Comparison of ENCODE assay signal across 14 cellular contexts in genomic region chr12:12926571-12927071, GRCh38. TPM values are rescaled to one million over a fixed set of nuclear protein-coding genes. Genes with fewer than 3 reads are reported as not detected.
DNase-seq lines count a peak whose midpoint lies in the region; ATAC-seq and TF ChIP-seq lines count a peak whose summit lies in the region.
"Had no signal": no experiment of that assay in that cellular context is flagged by ENCODE, and none has a peak within 500 bp of the region (broad histone marks: within the 10 kb centered on the region; RNA-seq: fewer than 3 reads in every experiment).

No MANE protein-coding gene starts in this region.

- H3K79me2 ChIP-seq in PC-3 (ENCODE audit: low read length) (no peaks in the 10 kb centered on the region), parathyroid adenoma (no peaks in the 10 kb centered on the region)

- ATAC-seq in PC-3 (peak; percentile 15; the same call in 1 of the 2 replicates), GM19023 (IDR thresholded peaks at IDR 0.05; ENCODE audit: unreplicated experiment) (no peak)

- no peaks in the 10 kb centered on the region; the same call in 1 of the 2 replicates for H3K4me1 ChIP-seq in BE2C
- H3K4me1 ChIP-seq in PC-3 (ENCODE audit: insufficient read depth, low read length) = no peaks in the 10 kb centered on the region
- peaks cover 3% of the 10 kb centered on the region for H3K4me1 ChIP-seq in parathyroid adenoma
- H3K4me1 ChIP-seq in ovary (ENCODE audit: insufficient read depth) = no peaks in the 10 kb centered on the region

- H4K20me1 ChIP-seq in PC-3 (ENCODE audit: low read length) = no peaks in the 10 kb centered on the region

- POLR2A ChIA-PET in PC-3 (lab: Charles Lee; ENCODE audit: unreplicated experiment) = no interaction called here

- H2AFZ ChIP-seq in PC-3 (ENCODE audit: low read length) (no peak overlapping the region), parathyroid adenoma (peak overlapping the region; percentile 92)

- intact Hi-C loops in PC-3 (cut with micrococcal nuclease) = no loop called here
- intact Hi-C loops in ovary (cut with DNase I) = no loop called here

- CTCF ChIA-PET in PC-3 (lab: Charles Lee) = no interaction called here

- no peaks in the 10 kb centered on the region for H3F3A ChIP-seq in PC-3 (ENCODE audit: low read length, unreplicated experiment)

- no peak for TF ChIP-seq POLR2A in ovary (IDR thresholded peaks at IDR 0.05)

- 88 to 94% (median 91%) methylated on average over 18 of the region's 18 CpGs for WGBS in ovary, 3 donors

- H3K9ac ChIP-seq in PC-3 (ENCODE audit: low read length) = no peak overlapping the region
- H3K9ac ChIP-seq in parathyroid adenoma = no peak overlapping the region

- TF ChIP-seq EP300 in ovary (IDR thresholded peaks at IDR 0.05) = no peak

- no peak for DNase-seq in BE2C
- DNase-seq in PC-3 = no peak
- DNase-seq in epithelial cell of esophagus (ENCODE audit: low read depth) = peak; percentile 40
- no peak for DNase-seq in NK-92 treated with Interleukin-12 subunit alpha and Interleukin-12 subunit beta, amount 100 ng/mL, for 24 hours (lab: John Stamatoyannopoulos, UW)
- no peak for DNase-seq in ovary
- DNase-seq in kidney tubule cell (ENCODE audit: low spot score) = no peak
- DNase-seq: activated naive CD4-positive, alpha-beta T cell treated with Interleukin-2 at 50 U/mL for 16 hours; C1 segment of cervical spinal cord; KG1 had no signal

- TF ChIP-seq CTCF in BE2C (IDR thresholded peaks at IDR 0.05; ENCODE audit: low read depth, low read length) (no peak), PC-3 (conservative IDR thresholded peaks at IDR 0.05; ENCODE audit: low read depth, low read length) (no peak), epithelial cell of esophagus (IDR thresholded peaks at IDR 0.05; ENCODE audit: insufficient read depth, low read depth, low read length, missing control alignments) (no peak), parathyroid adenoma (IDR thresholded peaks at IDR 0.05) (no peak), ovary (IDR thresholded peaks at IDR 0.05) (no peak)

- H3K27me3 ChIP-seq in BE2C = no peaks in the 10 kb centered on the region
- no peaks in the 10 kb centered on the region for H3K27me3 ChIP-seq in PC-3 (ENCODE audit: low read length)
- no peaks in the 10 kb centered on the region for H3K27me3 ChIP-seq in parathyroid adenoma (ENCODE audit: control insufficient read depth, insufficient read depth, low read length)
- H3K27me3 ChIP-seq in ovary = no peaks in the 10 kb centered on the region

- H3K36me3 ChIP-seq in BE2C (no peaks in the 10 kb centered on the region), PC-3 (ENCODE audit: low read depth, low read length) (no peaks in the 10 kb centered on the region), parathyroid adenoma (ENCODE audit: control insufficient read depth, insufficient read depth, low read length) (no peaks in the 10 kb centered on the region), ovary (no peaks in the 10 kb centered on the region)
- H3K36me3 ChIP-seq: esophagus muscularis mucosa had no signal

- H3K4me2 ChIP-seq in PC-3 (ENCODE audit: low read length) (no peak overlapping the region), parathyroid adenoma (ENCODE audit: low read length) (peak overlapping the region; percentile 71)

- H3K9me3 ChIP-seq in BE2C = no peaks in the 10 kb centered on the region
- H3K9me3 ChIP-seq in PC-3 (ENCODE audit: low read length) = no peaks in the 10 kb centered on the region
- H3K9me3 ChIP-seq in parathyroid adenoma (ENCODE audit: control insufficient read depth, low read length) = no peaks in the 10 kb centered on the region
- H3K9me3 ChIP-seq in ovary = no peaks in the 10 kb centered on the region
- H3K9me3 ChIP-seq: esophagus muscularis mucosa had no signal

- H3K27ac ChIP-seq in PC-3 (ENCODE audit: low read length) (no peak overlapping the region), parathyroid adenoma (peak overlapping the region; percentile 77), ovary (no peak overlapping the region)
- H3K27ac ChIP-seq: esophagus muscularis mucosa had no signal

- H3K9me2 ChIP-seq in PC-3 (replicated peaks; ENCODE audit: low read length) = no peaks in the 10 kb centered on the region

- BruUV-seq in PC-3 (replicated peaks; lab: Mats Ljungman, UMichigan) = no TSS peak

- H3K4me3 ChIP-seq in BE2C (ENCODE audit: low read depth, low read length) (peak overlapping the region; percentile 47), PC-3 (ENCODE audit: low read length) (no peak overlapping the region), epithelial cell of esophagus (ENCODE audit: low read length) (no peak overlapping the region), parathyroid adenoma (ENCODE audit: low read depth, low read length) (peak overlapping the region; percentile 83), ovary (no peak overlapping the region)

RNA-seq across cellular contexts. Expression of gene GPRC5D, which starts 25.3 kb away (rescaled TPM):
- polyA plus RNA-seq in BE2C (2012; ENCODE audit: insufficient read depth, insufficient read length, low read depth) = 1.3 TPM
- total RNA-seq in PC-3 (2014; rRNA removed) (not detected in 2 replicates), ovary (under 1 TPM in 1 of 7 donors, not detected in 6; 0.37 TPM)
- under 1 TPM in 1 of 2 donors, not detected in 1; 0.22 TPM for polyA plus RNA-seq in ovary
- total RNA-seq: lung microvascular endothelial cell, progenitor cell of endocrine pancreas had no signal

RNA-seq across cellular contexts. Expression of gene GPRC5A, which starts 35.3 kb away (rescaled TPM):
- not detected for polyA plus RNA-seq in BE2C (2012; ENCODE audit: insufficient read depth, insufficient read length, low read depth)
- total RNA-seq in PC-3 (2014; rRNA removed) = 140 and 144 TPM in 2 replicates
- 10 to 100 TPM; 24.1 to 71.5 (median 43.5) TPM for total RNA-seq in ovary
- polyA plus RNA-seq in ovary = 1 to 10 TPM; 6.5 to 8.5 TPM

Comparison
In these comparisons a context has a peak if more than half of its experiments do, and no peak if none do; other contexts are left out.
1. H3K4me3 ChIP-seq: peak in BE2C (single experiment) and parathyroid adenoma (single experiment); none in PC-3 (single experiment), epithelial cell of esophagus (single experiment) and ovary (single experiment).